In the genomic region with DNA sequence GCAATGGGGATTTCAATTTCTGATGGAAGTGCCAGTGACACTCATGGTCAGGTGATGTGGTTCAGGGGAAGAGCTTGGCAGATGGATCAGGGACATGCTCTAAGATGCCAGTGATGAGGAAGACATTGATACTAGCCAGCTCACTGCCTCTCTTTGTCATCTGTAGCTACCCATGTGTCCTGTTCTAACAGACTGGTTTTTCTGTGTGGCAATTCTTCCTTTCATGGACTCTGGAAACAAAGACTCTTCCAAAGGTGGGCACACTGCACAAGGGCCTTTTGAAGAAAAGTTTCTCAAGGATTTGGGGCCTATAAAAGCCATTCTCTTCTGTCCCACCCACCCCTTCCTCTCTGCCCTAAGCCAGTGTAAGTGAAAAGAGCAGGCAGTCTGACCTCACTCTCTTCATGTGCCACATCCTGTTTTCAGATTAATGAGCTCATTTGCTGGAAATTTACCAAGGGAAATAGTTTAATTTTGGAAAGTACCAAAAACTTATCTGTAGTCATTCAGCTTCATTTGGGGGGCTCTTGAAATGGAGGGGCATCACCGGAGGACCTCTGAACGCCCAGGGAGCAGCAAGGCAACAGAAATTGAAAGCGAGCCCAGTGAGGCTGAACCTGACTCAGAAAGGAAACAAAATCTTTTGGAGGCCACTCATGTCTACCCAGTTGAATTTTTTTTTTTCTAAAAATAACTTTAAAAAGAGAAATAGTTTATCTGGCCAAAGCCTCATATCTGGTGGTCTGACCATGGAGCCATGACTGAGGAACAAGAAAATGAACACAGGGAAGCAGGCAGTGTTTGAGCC, we compare ENCODE assay signal across 8 cellular contexts. TPM values are rescaled to one million over a fixed set of nuclear protein-coding genes. Genes with fewer than 3 reads are reported as not detected.
DNase-seq lines count a peak whose midpoint lies in the region; ATAC-seq and TF ChIP-seq lines count a peak whose summit lies in the region.

No MANE protein-coding gene starts in this region.

- peaks cover 4% of the 10 kb centered on the region for H3K36me3 Mint-ChIP-seq in T-helper 1 cell treated with Interleukin-12 subunit alpha and Interleukin-12 subunit beta and Interleukin-4 antibody, amounts not matched to agents 30 μg/mL and 1 μg/mL, for 36 hours (ENCODE audit: low read depth)
- H3K36me3 Mint-ChIP-seq in central memory CD8-positive, alpha-beta T cell (ENCODE audit: insufficient read depth) = peaks cover 21% of the 10 kb centered on the region
- H3K36me3 Mint-ChIP-seq in neural crest cell (ENCODE audit: low read depth) = no peaks in the 10 kb centered on the region

- H3K4me3 Mint-ChIP-seq in T-helper 1 cell treated with Interleukin-12 subunit alpha and Interleukin-12 subunit beta and Interleukin-4 antibody, amounts not matched to agents 30 μg/mL and 1 μg/mL, for 36 hours = peak overlapping the region; percentile 75
- peak overlapping the region; percentile 61 for H3K4me3 Mint-ChIP-seq in central memory CD8-positive, alpha-beta T cell
- H3K4me3 Mint-ChIP-seq in neural crest cell = peak overlapping the region; percentile 79

- DNase-seq in COLO829 (ENCODE audit: low spot score) (peak; percentile 93), GM19240 (ENCODE audit: insufficient read length, low spot score) (peak; percentile 60), neural crest cell (ENCODE audit: low read depth, low spot score) (no peak), NCI-H524 (lab: John Stamatoyannopoulos, UW) (no peak), COLO668 (lab: John Stamatoyannopoulos, UW; ENCODE audit: unreplicated experiment) (no peak)
- peak in 1 of 2 donors; percentile 52 for DNase-seq in central memory CD8-positive, alpha-beta T cell (ENCODE audit: low spot score in 2 of 2)

- H3K4me1 Mint-ChIP-seq in T-helper 1 cell treated with Interleukin-12 subunit alpha and Interleukin-12 subunit beta and Interleukin-4 antibody, amounts not matched to agents 30 μg/mL and 1 μg/mL, for 36 hours (ENCODE audit: low read depth) = peaks cover 84% of the 10 kb centered on the region
- H3K4me1 Mint-ChIP-seq in central memory CD8-positive, alpha-beta T cell = peaks cover 82% of the 10 kb centered on the region
- peaks cover 48% of the 10 kb centered on the region for H3K4me1 Mint-ChIP-seq in neural crest cell

- no peak for TF ChIP-seq CTCF in neural crest cell (conservative IDR thresholded peaks at IDR 0.05)

- no peaks in the 10 kb centered on the region for H3K9me3 Mint-ChIP-seq in T-helper 1 cell treated with Interleukin-12 subunit alpha and Interleukin-12 subunit beta and Interleukin-4 antibody, amounts not matched to agents 30 μg/mL and 1 μg/mL, for 36 hours
- no peaks in the 10 kb centered on the region for H3K9me3 Mint-ChIP-seq in central memory CD8-positive, alpha-beta T cell
- H3K9me3 Mint-ChIP-seq in neural crest cell = no peaks in the 10 kb centered on the region

- H3K27me3 Mint-ChIP-seq in T-helper 1 cell treated with Interleukin-12 subunit alpha and Interleukin-12 subunit beta and Interleukin-4 antibody, amounts not matched to agents 30 μg/mL and 1 μg/mL, for 36 hours (ENCODE audit: low read depth) = no peaks in the 10 kb centered on the region
- no peaks in the 10 kb centered on the region for H3K27me3 Mint-ChIP-seq in central memory CD8-positive, alpha-beta T cell
- no peaks in the 10 kb centered on the region for H3K27me3 Mint-ChIP-seq in neural crest cell (ENCODE audit: low read depth)

- H3K27ac Mint-ChIP-seq in T-helper 1 cell treated with Interleukin-12 subunit alpha and Interleukin-12 subunit beta and Interleukin-4 antibody, amounts not matched to agents 30 μg/mL and 1 μg/mL, for 36 hours = peak overlapping the region; percentile 100
- H3K27ac Mint-ChIP-seq in central memory CD8-positive, alpha-beta T cell (ENCODE audit: low read depth) = peak overlapping the region; percentile 99
- peak overlapping the region; percentile 93 for H3K27ac Mint-ChIP-seq in neural crest cell (ENCODE audit: unreplicated experiment)

- ATAC-seq in HG03378 (IDR thresholded peaks at IDR 0.05; ENCODE audit: unreplicated experiment) = peak; percentile 56
- ATAC-seq in central memory CD8-positive, alpha-beta T cell (replicated peaks; ENCODE audit: extremely low read depth, poor library complexity, severe bottlenecking) = peak; percentile 64

RNA-seq across cellular contexts. Expression of a gene that starts 4.9 kb away (rescaled TPM):
- total RNA-seq in neural crest cell = 3.5 and 3.8 TPM in 2 replicates

RNA-seq across cellular contexts. Expression of a gene that starts 54.5 kb away (rescaled TPM):
- total RNA-seq in neural crest cell = 100.0 and 110 TPM in 2 replicates

Comparison
In these comparisons a context has a peak if more than half of its experiments do, and no peak if none do; other contexts are left out.
1. DNase-seq: peak in COLO829 (single experiment) and GM19240 (single experiment); none in neural crest cell (single experiment), NCI-H524 (0 of 2) and COLO668 (single experiment).
2. Peak in every context shown above with its lines, with median percentiles within 50 percentile points of each other: H3K27ac Mint-ChIP-seq and H3K4me3 Mint-ChIP-seq.